In genomic region chrX:94834226-94834625, GRCh38 we compare ENCODE assay signal across 23 cellular contexts.
DNase-seq lines count a peak whose midpoint lies in the region; ATAC-seq, FAIRE-seq and TF ChIP-seq lines count a peak whose summit lies in the region.
"Had no signal": no experiment of that assay in that cellular context is flagged by ENCODE, and none has a peak within 500 bp of the region (broad histone marks: within the 10 kb centered on the region; RNA-seq: fewer than 3 reads in every experiment).

No MANE protein-coding gene starts in this region.

- DNase-seq in H4 (ENCODE audit: low spot score) (peak; percentile 3), bronchial epithelial cell (ENCODE audit: low read depth) (no peak), NCI-H1694 treated with DMSO at 0.1 percent for 48 hours (lab: John Stamatoyannopoulos, UW) (no peak)
- DNase-seq: 8988T; ACHN; AML-193; BE2C; CD4-positive, alpha-beta T cell; CD8-positive, alpha-beta memory T cell; DMS53; DMS79 treated with DMSO at 0.1 percent for 48 hours; GF-D8; GM23248; HFFc6 had no signal

- H3K4me3 ChIP-seq in bronchial epithelial cell (ENCODE audit: low read depth, low read length) = no peak overlapping the region
- no peak overlapping the region for H3K4me3 ChIP-seq in rectal smooth muscle tissue (ENCODE audit: low read length)
- H3K4me3 ChIP-seq: A549; BLaER1 treated with 17β-estradiol and CSF1 and Interleukin-3, amounts not matched to agents 10 nM and 100 nM; GM23248; HAP-1 had no signal

- no peak overlapping the region for H3K9ac ChIP-seq in rectal smooth muscle tissue (ENCODE audit: low read length)
- H3K9ac ChIP-seq: BLaER1 treated with 17β-estradiol and CSF1 and Interleukin-3, amounts not matched to agents 10 nM and 100 nM; GM23248 had no signal

- TF ChIP-seq CTCF in bronchial epithelial cell (IDR thresholded peaks at IDR 0.05; ENCODE audit: insufficient read depth, low read length, severe bottlenecking) = no peak

- no peaks in the 10 kb centered on the region for H3K4me1 ChIP-seq in rectal smooth muscle tissue (ENCODE audit: control insufficient read depth, insufficient read depth, low read length)
- H3K4me1 ChIP-seq: A549; BLaER1 treated with 17β-estradiol and CSF1 and Interleukin-3, amounts not matched to agents 10 nM and 100 nM; HAP-1 had no signal

- FAIRE-seq in bronchial epithelial cell (lab: Jason Lieb, UNC) = peak; percentile 50
- FAIRE-seq: A549, GM12891, GM18507, H54 had no signal

- H3K36me3 ChIP-seq in bronchial epithelial cell (ENCODE audit: control insufficient read depth, insufficient read depth, low read length) (no peaks in the 10 kb centered on the region), rectal smooth muscle tissue (ENCODE audit: control insufficient read depth, insufficient read depth, low read length) (no peaks in the 10 kb centered on the region)
- H3K36me3 ChIP-seq: BE2C; BLaER1 treated with 17β-estradiol and CSF1 and Interleukin-3, amounts not matched to agents 10 nM and 100 nM; HAP-1 had no signal

- H3K27ac ChIP-seq in rectal smooth muscle tissue (ENCODE audit: low read depth, low read length) = peak overlapping the region; percentile 17
- H3K27ac ChIP-seq: A549; BLaER1 treated with 17β-estradiol and CSF1 and Interleukin-3, amounts not matched to agents 10 nM and 100 nM; GM23248 had no signal

- no peaks in the 10 kb centered on the region for H3K27me3 ChIP-seq in bronchial epithelial cell (ENCODE audit: control insufficient read depth, insufficient read depth, low read length)
- no peaks in the 10 kb centered on the region for H3K27me3 ChIP-seq in rectal smooth muscle tissue (ENCODE audit: control insufficient read depth, insufficient read depth, low read length)
- H3K27me3 ChIP-seq: BE2C had no signal

- ATAC-seq in GM19035 (IDR thresholded peaks at IDR 0.05; ENCODE audit: unreplicated experiment) (no peak), HG03342 (IDR thresholded peaks at IDR 0.05; ENCODE audit: unreplicated experiment) (no peak)
- ATAC-seq: A549 had no signal
